Comparison of ENCODE assay signal across 8 cellular contexts in the genomic region with DNA sequence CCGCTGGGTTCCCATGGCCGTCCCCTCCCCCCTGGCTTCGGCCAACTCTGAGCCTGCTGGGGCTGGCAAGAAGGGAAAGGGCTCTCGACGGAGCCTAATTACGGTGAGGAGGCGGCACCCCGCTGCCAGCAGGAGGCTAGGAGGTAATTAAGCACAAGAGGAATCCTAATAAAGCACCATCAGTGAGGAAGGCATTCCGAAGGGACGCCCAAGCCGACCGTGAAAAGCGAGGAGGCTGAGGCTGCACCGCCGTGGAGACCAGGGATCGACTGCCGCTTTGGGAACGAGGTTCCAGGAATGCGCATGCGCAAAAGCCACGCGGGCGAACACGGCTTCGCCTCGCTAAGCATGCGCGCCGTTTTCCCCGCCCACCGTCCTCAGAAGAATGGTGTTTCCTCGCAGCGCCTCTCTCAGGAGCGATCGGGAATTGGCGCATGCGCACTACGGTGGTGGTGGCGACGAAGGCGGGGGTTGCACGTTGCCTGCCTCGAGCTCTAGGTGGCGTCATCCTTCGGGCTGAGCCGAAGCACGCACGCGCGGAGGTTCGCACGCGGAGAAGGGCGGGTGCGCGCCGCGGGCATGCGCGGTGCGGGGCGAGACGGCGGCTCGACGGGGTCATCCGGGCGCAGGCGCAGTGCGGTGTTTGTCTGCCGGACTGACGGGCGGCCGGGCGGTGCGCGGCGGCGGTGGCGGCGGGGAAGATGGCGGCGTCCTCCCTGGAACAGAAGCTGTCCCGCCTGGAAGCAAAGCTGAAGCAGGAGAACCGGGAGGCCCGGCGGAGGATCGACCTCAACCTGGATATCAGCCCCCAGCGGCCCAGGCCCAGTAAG. TPM values are rescaled to one million over a fixed set of nuclear protein-coding genes. Genes with fewer than 3 reads are reported as not detected.
A peak's percentile ranks its signal among the peaks of the same experiment; 100 is the strongest.
DNase-seq lines count a peak whose midpoint lies in the region; ATAC-seq, FAIRE-seq and TF ChIP-seq lines count a peak whose summit lies in the region.

A gene (plus strand): TSS at position 634 of the 830 bp plus-strand sequence. CDS start 68 bp downstream, at position 702.

- H3K27me3 ChIP-seq in body of pancreas = no peaks in the 10 kb centered on the region

- peak; percentile 58 for TF ChIP-seq CTCF in A549 (IDR thresholded peaks at IDR 0.05)
- TF ChIP-seq CTCF in body of pancreas (IDR thresholded peaks at IDR 0.05) = peak; percentile 11 to 84 (median 46)

- TF ChIP-seq RAD21 in A549 (conservative IDR thresholded peaks at IDR 0.05 in 1 of 2, IDR thresholded peaks at IDR 0.05 in 1 of 2) = peak; percentile 17 to 39; a peak in 3 of 5 replicates

- DNase-seq in A549 (ENCODE audit: low read depth in 1 of 2, low spot score in 1 of 2) (peak; percentile 86 to 98), NCI-H2107 treated with DMSO at 0.1 percent for 48 hours (lab: John Stamatoyannopoulos, UW; ENCODE audit: unreplicated experiment) (peak; percentile 98), body of pancreas (peak; percentile 99 to 100 (median 100)), iPS DF 19.7 (ENCODE audit: low read depth, low spot score) (peak; percentile 95), sciatic nerve (ENCODE audit: low spot score) (peak; percentile 100)

- peaks cover 8% of the 10 kb centered on the region for H3K4me1 ChIP-seq in A549
- H3K4me1 ChIP-seq in body of pancreas = peaks cover 53% of the 10 kb centered on the region

- intact Hi-C loops in body of pancreas (cut with DNase I) (loop anchor here (10.0 kb wide), 1 partner anchor 49 kb away; no protein-coding TSS in a partner anchor), sciatic nerve (cut with DNase I) (no loop called here)

- H3K9me3 ChIP-seq in A549 = no peaks in the 10 kb centered on the region
- no peaks in the 10 kb centered on the region for H3K9me3 ChIP-seq in body of pancreas

- H3K4me2 ChIP-seq in A549 = peak within 1 kb of the TSS; percentile 86

- ATAC-seq in A549 (peak; percentile 65 to 83), HG03066 (IDR thresholded peaks at IDR 0.05; ENCODE audit: low read depth, unreplicated experiment) (peak; percentile 74), body of pancreas (peak; percentile 92), sciatic nerve (peak; percentile 93)

- TF ChIP-seq POLR2A in A549 (IDR thresholded peaks at IDR 0.05; ENCODE audit: low read length) (peak; percentile 98), GM18526 (IDR thresholded peaks at IDR 0.05; ENCODE audit: extremely low read depth, insufficient read length) (peak; percentile 84), body of pancreas (IDR thresholded peaks at IDR 0.05) (peak; percentile 60 to 91 (median 90))

- TF ChIP-seq EP300 in A549 (IDR thresholded peaks at IDR 0.05) = no peak

- POLR2A ChIA-PET in A549 (lab: Yijun Ruan, JAX) = interaction anchor here (0.6 to 2.5 kb wide), 13 partner anchors 8 to 381 kb away, joined by 3 to 17 read pairs (median 4); a partner anchor contains a TSS

- peak; percentile 95 for FAIRE-seq in A549 (lab: Jason Lieb, UNC)
- FAIRE-seq in TTC549 (lab: Jason Lieb, UNC) = peak; percentile 94

- H3K4me3 ChIP-seq in A549 = peak within 1 kb of the TSS; percentile 72
- peak within 1 kb of the TSS; percentile 57 to 88 for H3K4me3 ChIP-seq in body of pancreas

- H3K27ac ChIP-seq in A549 (peak within 1 kb of the TSS; percentile 90 to 97), body of pancreas (peak within 1 kb of the TSS; percentile 86 to 91 (median 89))

- no peaks in the 10 kb centered on the region for H3K36me3 ChIP-seq in body of pancreas (replicated peaks in 1 of 2; ENCODE audit: insufficient read depth in 1 of 2, low read depth in 2 of 2)

- CTCF ChIA-PET in A549 (lab: Yijun Ruan, JAX) = interaction anchor here (0.9 to 2.5 kb wide), 12 partner anchors 9 to 51 kb away, joined by 3 to 10 read pairs (median 4); a partner anchor contains a TSS

- 0% methylated on average over 10 of the region's 89 CpGs for WGBS in A549 (ENCODE audit: missing lambda C conversion rate)
- 0% methylated on average over 4 to 81 of the region's 89 CpGs for WGBS in body of pancreas, 2 donors

TF ChIP-seq in A549, 52 proteins besides CTCF, POLR2A, EP300 and RAD21:
- TF ChIP-seq, protein P1, sequence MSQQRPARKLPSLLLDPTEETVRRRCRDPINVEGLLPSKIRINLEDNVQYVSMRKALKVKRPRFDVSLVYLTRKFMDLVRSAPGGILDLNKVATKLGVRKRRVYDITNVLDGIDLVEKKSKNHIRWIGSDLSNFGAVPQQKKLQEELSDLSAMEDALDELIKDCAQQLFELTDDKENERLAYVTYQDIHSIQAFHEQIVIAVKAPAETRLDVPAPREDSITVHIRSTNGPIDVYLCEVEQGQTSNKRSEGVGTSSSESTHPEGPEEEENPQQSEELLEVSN (IDR thresholded peaks at IDR 0.05; ENCODE audit: borderline replicate concordance, low read depth) = peak; percentile 91
- TF ChIP-seq NPAS2 (CRISPR knock-in tag; IDR thresholded peaks at IDR 0.05; ENCODE audit: borderline replicate concordance) (peak; percentile 82; the same call in 1 of the 2 replicates), EHMT2 (IDR thresholded peaks at IDR 0.05; ENCODE audit: low read depth) (no peak), SMC3 (IDR thresholded peaks at IDR 0.05) (0 out of 3 replicates have a peak, but pooled peaks have one; percentile 18), MYC (IDR thresholded peaks at IDR 0.05; ENCODE audit: borderline replicate concordance, low read length) (peak; percentile 74), HOXB5 (CRISPR knock-in tag; IDR thresholded peaks at IDR 0.05) (no peak), BHLHE40 (IDR thresholded peaks at IDR 0.05; ENCODE audit: low read depth, low read length) (no peak), PHF8 (IDR thresholded peaks at IDR 0.05; ENCODE audit: borderline replicate concordance, low read depth) (peak; percentile 46; the same call in 1 of the 2 replicates), HDAC2 (IDR thresholded peaks at IDR 0.05) (no peak), JUNB (IDR thresholded peaks at IDR 0.05) (no peak), JUN (IDR thresholded peaks at IDR 0.05) (peak; percentile 75 to 81; a peak in 3 of 5 replicates)
- TF ChIP-seq, protein P2, sequence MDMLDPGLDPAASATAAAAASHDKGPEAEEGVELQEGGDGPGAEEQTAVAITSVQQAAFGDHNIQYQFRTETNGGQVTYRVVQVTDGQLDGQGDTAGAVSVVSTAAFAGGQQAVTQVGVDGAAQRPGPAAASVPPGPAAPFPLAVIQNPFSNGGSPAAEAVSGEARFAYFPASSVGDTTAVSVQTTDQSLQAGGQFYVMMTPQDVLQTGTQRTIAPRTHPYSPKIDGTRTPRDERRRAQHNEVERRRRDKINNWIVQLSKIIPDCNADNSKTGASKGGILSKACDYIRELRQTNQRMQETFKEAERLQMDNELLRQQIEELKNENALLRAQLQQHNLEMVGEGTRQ (IDR thresholded peaks at IDR 0.05) = 0 out of 2 replicates have a peak, but pooled peaks have one; percentile 23
- TF ChIP-seq, protein P3, sequence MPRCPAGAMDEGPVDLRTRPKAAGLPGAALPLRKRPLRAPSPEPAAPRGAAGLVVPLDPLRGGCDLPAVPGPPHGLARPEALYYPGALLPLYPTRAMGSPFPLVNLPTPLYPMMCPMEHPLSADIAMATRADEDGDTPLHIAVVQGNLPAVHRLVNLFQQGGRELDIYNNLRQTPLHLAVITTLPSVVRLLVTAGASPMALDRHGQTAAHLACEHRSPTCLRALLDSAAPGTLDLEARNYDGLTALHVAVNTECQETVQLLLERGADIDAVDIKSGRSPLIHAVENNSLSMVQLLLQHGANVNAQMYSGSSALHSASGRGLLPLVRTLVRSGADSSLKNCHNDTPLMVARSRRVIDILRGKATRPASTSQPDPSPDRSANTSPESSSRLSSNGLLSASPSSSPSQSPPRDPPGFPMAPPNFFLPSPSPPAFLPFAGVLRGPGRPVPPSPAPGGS (IDR thresholded peaks at IDR 0.05) = peak; percentile 83; the same call in 1 of the 3 replicates
- TF ChIP-seq, protein P4, sequence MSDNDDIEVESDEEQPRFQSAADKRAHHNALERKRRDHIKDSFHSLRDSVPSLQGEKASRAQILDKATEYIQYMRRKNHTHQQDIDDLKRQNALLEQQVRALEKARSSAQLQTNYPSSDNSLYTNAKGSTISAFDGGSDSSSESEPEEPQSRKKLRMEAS (IDR thresholded peaks at IDR 0.05) = peak; percentile 92
TF ChIP-seq in A549: peak in this region for 9.

RNA-seq across cellular contexts. Expression of the gene that starts here (rescaled TPM):
- 5.5 TPM in 2 replicates for polyA plus RNA-seq in A549 (2011; rRNA removed)
- 9.3 and 12.9 TPM in 2 replicates for polyA plus RNA-seq in A549 (2012; cell fraction: cytosol; rRNA removed)
- polyA plus RNA-seq in A549 (2012; cell fraction: nucleus; rRNA removed) = 37.3 and 41.7 TPM in 2 replicates
- polyA plus RNA-seq in A549 (2017; fragmentation: RNase III; extraction: RNeasy Plus Mini Kit Qiagen cat#74134 plus additional on column Dnase treatment) = 17.4 to 19.4 TPM (median 19.3 TPM) in 3 replicates
- polyA minus RNA-seq in A549 (2011; rRNA and poly(A)+ RNA removed) = 6.1 and 9.4 TPM in 2 replicates
- 10 to 100 TPM in 1 of 2 donors, 1 to 10 TPM in 1; 8.0 to 34.9 TPM for total RNA-seq in body of pancreas
- 34.0 TPM for total RNA-seq in sciatic nerve

Comparison
In these comparisons a context has a peak if more than half of its experiments do, and no peak if none do; other contexts are left out.
1. Peak in every context shown above with its lines: DNase-seq, ATAC-seq, H3K4me3 ChIP-seq and H3K27ac ChIP-seq.